In genomic region chrX:120310861-120311631, GRCh38 we compare ENCODE assay signal across 9 cellular contexts. TPM values are rescaled to one million over a fixed set of nuclear protein-coding genes. Genes with fewer than 3 reads are reported as not detected.
DNase-seq lines count a peak whose midpoint lies in the region; ATAC-seq and TF ChIP-seq lines count a peak whose summit lies in the region.
"Had no signal": no experiment of that assay in that cellular context is flagged by ENCODE, and none has a peak within 500 bp of the region (broad histone marks: within the 10 kb centered on the region; RNA-seq: fewer than 3 reads in every experiment).

TMEM255A (minus strand) TSS chrX:120311461; CDS start chrX:120311309, 152 bp downstream.

- peaks cover 26 to 44% of the 10 kb centered on the region in 2 donors for H3K27me3 Mint-ChIP-seq in stimulated activated naive B cell treated with anti-CD40 and anti-IgM and Interleukin-4, amounts not matched to agents 10 μg/mL and 1 μg/mL and 100 μg/mL, for 72 hours

- H3K4me1 Mint-ChIP-seq in stimulated activated naive B cell treated with anti-CD40 and anti-IgM and Interleukin-4, amounts not matched to agents 10 μg/mL and 1 μg/mL and 100 μg/mL, for 72 hours, result peaks cover 3 to 28% of the 10 kb centered on the region in 2 donors

- H3K4me3 ChIP-seq in LNCaP clone FGC (ENCODE audit: low read depth, low read length), result peak within 1 kb of the TSS; percentile 38

- H3K9me3 Mint-ChIP-seq in stimulated activated naive B cell treated with anti-CD40 and anti-IgM and Interleukin-4, amounts not matched to agents 10 μg/mL and 1 μg/mL and 100 μg/mL, for 72 hours, result peaks cover 0 to 4% of the 10 kb centered on the region in 2 donors

- TF ChIP-seq CTCF in LNCaP clone FGC (IDR thresholded peaks at IDR 0.05; ENCODE audit: control insufficient read depth, extremely low read depth, insufficient read depth), result no peak

- DNase-seq in D341Med (ENCODE audit: low spot score) (peak; percentile 37), LNCaP clone FGC (ENCODE audit: low read depth) (no peak), amniotic epithelial cell (ENCODE audit: low read depth) (peak; percentile 18), iPS-NIHi11 (ENCODE audit: low spot score) (peak; percentile 38), dermis blood vessel endothelial cell (no peak)
- no peak for DNase-seq in stimulated activated naive B cell treated with anti-CD40 and anti-IgM and Interleukin-4, amounts not matched to agents 10 μg/mL and 1 μg/mL and 100 μg/mL, for 72 hours
- DNase-seq: right lobe of liver had no signal

- ATAC-seq in stimulated activated naive B cell treated with anti-CD40 and anti-IgM and Interleukin-4, amounts not matched to agents 10 μg/mL and 1 μg/mL and 100 μg/mL, for 72 hours (replicated peaks), result no peak
- ATAC-seq in GM19395 (IDR thresholded peaks at IDR 0.05; ENCODE audit: unreplicated experiment) (no peak), GM21423 (IDR thresholded peaks at IDR 0.05; ENCODE audit: unreplicated experiment) (no peak)

- no peak within 1 kb of the TSS for H3K27ac Mint-ChIP-seq in stimulated activated naive B cell treated with anti-CD40 and anti-IgM and Interleukin-4, amounts not matched to agents 10 μg/mL and 1 μg/mL and 100 μg/mL, for 72 hours

- peak within 1 kb of the TSS; percentile 83 for H3K4me3 Mint-ChIP-seq in stimulated activated naive B cell treated with anti-CD40 and anti-IgM and Interleukin-4, amounts not matched to agents 10 μg/mL and 1 μg/mL and 100 μg/mL, for 72 hours

- H3K36me3 Mint-ChIP-seq in stimulated activated naive B cell treated with anti-CD40 and anti-IgM and Interleukin-4, amounts not matched to agents 10 μg/mL and 1 μg/mL and 100 μg/mL, for 72 hours, result peaks cover 1 to 5% of the 10 kb centered on the region in 2 donors

RNA-seq across cellular contexts. Expression of gene TMEM255A, which starts in this region (rescaled TPM):
- total RNA-seq in dermis blood vessel endothelial cell, result not detected in 2 replicates

Comparison
In these comparisons a context has a peak if more than half of its experiments do, and no peak if none do; other contexts are left out.
1. DNase-seq: peak in D341Med (single experiment), amniotic epithelial cell (single experiment) and iPS-NIHi11 (single experiment); none in LNCaP clone FGC (single experiment), stimulated activated naive B cell treated with anti-CD40 and anti-IgM and Interleukin-4, amounts not matched to agents 10 μg/mL and 1 μg/mL and 100 μg/mL, for 72 hours (single experiment) and dermis blood vessel endothelial cell (single experiment).